ENCODE assay signal across 14 cellular contexts in genomic region chr9:250625-251024, GRCh38. TPM values are rescaled to one million over a fixed set of nuclear protein-coding genes. Genes with fewer than 3 reads are reported as not detected.
"Had no signal": no experiment of that assay in that cellular context is flagged by ENCODE, and none has a peak within 500 bp of the region (broad histone marks: within the 10 kb centered on the region; RNA-seq: fewer than 3 reads in every experiment).

No MANE protein-coding gene starts in this region.

- H3K9me3 Mint-ChIP-seq: activated naive CD8-positive, alpha-beta T cell treated with anti-CD3 and anti-CD28 coated beads for 36 hours; naive B cell; stimulated activated memory B cell treated with anti-CD40 and anti-IgM and Interleukin-4, amounts not matched to agents 10 μg/mL and 1 μg/mL and 100 μg/mL, for 72 hours had no signal

- H3K4me3 ChIP-seq: dorsolateral prefrontal cortex, SJSA1 had no signal

- H3K9me3 ChIP-seq: SJSA1 had no signal

- H3K27ac Mint-ChIP-seq: activated naive CD8-positive, alpha-beta T cell treated with anti-CD3 and anti-CD28 coated beads for 36 hours; stimulated activated memory B cell treated with anti-CD40 and anti-IgM and Interleukin-4, amounts not matched to agents 10 μg/mL and 1 μg/mL and 100 μg/mL, for 72 hours had no signal

- ATAC-seq: right cardiac atrium; stimulated activated memory B cell treated with anti-CD40 and anti-IgM and Interleukin-4, amounts not matched to agents 10 μg/mL and 1 μg/mL and 100 μg/mL, for 72 hours had no signal

- H3K27me3 Mint-ChIP-seq: activated naive CD8-positive, alpha-beta T cell treated with anti-CD3 and anti-CD28 coated beads for 36 hours; naive B cell; stimulated activated memory B cell treated with anti-CD40 and anti-IgM and Interleukin-4, amounts not matched to agents 10 μg/mL and 1 μg/mL and 100 μg/mL, for 72 hours had no signal

- DNase-seq: activated CD4-positive, alpha-beta T cell treated with anti-CD3 and anti-CD28 coated beads for 48 hours; activated gamma-delta T cell; activated naive CD8-positive, alpha-beta T cell treated with anti-CD3 and anti-CD28 coated beads for 36 hours; activated T-cell treated with anti-CD3 and anti-CD28 coated beads, Interleukin-2, amount 50 U/mL, for 48 hours; aorta; dorsolateral prefrontal cortex; hippocampal formation; kidney glomerular epithelial cell; midbrain; naive B cell; right cardiac atrium; small intestine had no signal

- H3K27me3 ChIP-seq: SJSA1 had no signal

- H3K27ac ChIP-seq: dorsolateral prefrontal cortex, SJSA1 had no signal

- H3K36me3 Mint-ChIP-seq: naive B cell had no signal

- H3K4me3 Mint-ChIP-seq: activated naive CD8-positive, alpha-beta T cell treated with anti-CD3 and anti-CD28 coated beads for 36 hours; naive B cell; stimulated activated memory B cell treated with anti-CD40 and anti-IgM and Interleukin-4, amounts not matched to agents 10 μg/mL and 1 μg/mL and 100 μg/mL, for 72 hours had no signal

- H3K36me3 ChIP-seq: SJSA1 had no signal

- H3K4me1 ChIP-seq: SJSA1 had no signal

RNA-seq across cellular contexts. Expression of gene DOCK8, which starts 36.0 kb away (rescaled TPM):
- total RNA-seq: SJSA1 had no signal
